ENCODE assay signal across 20 cellular contexts in genomic region chr7:22597845-22598244, GRCh38.
A peak's percentile ranks its signal among the peaks of the same experiment; 100 is the strongest.
DNase-seq lines count a peak whose midpoint lies in the region; ATAC-seq, FAIRE-seq and TF ChIP-seq lines count a peak whose summit lies in the region.
"Had no signal": no experiment of that assay in that cellular context is flagged by ENCODE, and none has a peak within 500 bp of the region (broad histone marks: within the 10 kb centered on the region; RNA-seq: fewer than 3 reads in every experiment).

No MANE protein-coding gene starts in this region.

- no peaks in the 10 kb centered on the region for H3K4me1 Mint-ChIP-seq in stimulated activated naive CD8-positive, alpha-beta T cell treated with anti-CD3 and anti-CD28 coated beads, Interleukin-15, amount 100 ng/mL, for 72 hours
- no peaks in the 10 kb centered on the region for H3K4me1 Mint-ChIP-seq in activated T-helper 17 cell treated with anti-CD3 and anti-CD28 coated beads, Interleukin-2, amount 50 U/mL, for 72 hours
- H3K4me1 Mint-ChIP-seq: CD8-positive, alpha-beta memory T cell; naive thymus-derived CD8-positive, alpha-beta T cell had no signal

- H3K4me3 Mint-ChIP-seq in stimulated activated naive CD8-positive, alpha-beta T cell treated with anti-CD3 and anti-CD28 coated beads, Interleukin-15, amount 100 ng/mL, for 72 hours: no peak overlapping the region
- H3K4me3 Mint-ChIP-seq in activated T-helper 17 cell treated with anti-CD3 and anti-CD28 coated beads, Interleukin-2, amount 50 U/mL, for 72 hours: no peak overlapping the region
- H3K4me3 Mint-ChIP-seq: CD8-positive, alpha-beta memory T cell; naive thymus-derived CD8-positive, alpha-beta T cell; stimulated activated naive CD8-positive, alpha-beta T cell treated with anti-CD3 and anti-CD28 coated beads, Interleukin-15, Interleukin-2, amounts not matched to agents 100 ng/mL and 50 ng/mL, for 24 hours had no signal

- no peak overlapping the region for H3K27ac ChIP-seq in small intestine (ENCODE audit: low read depth in 1 of 2, low read length in 1 of 2)
- H3K27ac ChIP-seq: cardiac muscle cell, SK-N-MC had no signal

- no peaks in the 10 kb centered on the region for H3K9me3 ChIP-seq in small intestine (ENCODE audit: control insufficient read depth, low read depth)

- no peak overlapping the region for H3K27ac Mint-ChIP-seq in stimulated activated naive CD8-positive, alpha-beta T cell treated with anti-CD3 and anti-CD28 coated beads, Interleukin-15, amount 100 ng/mL, for 72 hours
- H3K27ac Mint-ChIP-seq in activated T-helper 17 cell treated with anti-CD3 and anti-CD28 coated beads, Interleukin-2, amount 50 U/mL, for 72 hours: no peak overlapping the region
- H3K27ac Mint-ChIP-seq: CD8-positive, alpha-beta memory T cell; naive thymus-derived CD8-positive, alpha-beta T cell; stimulated activated naive CD8-positive, alpha-beta T cell treated with anti-CD3 and anti-CD28 coated beads, Interleukin-15, Interleukin-2, amounts not matched to agents 100 ng/mL and 50 ng/mL, for 24 hours had no signal

- no peaks in the 10 kb centered on the region for H3K9me3 Mint-ChIP-seq in stimulated activated naive CD8-positive, alpha-beta T cell treated with anti-CD3 and anti-CD28 coated beads, Interleukin-15, amount 100 ng/mL, for 72 hours
- no peaks in the 10 kb centered on the region for H3K9me3 Mint-ChIP-seq in activated T-helper 17 cell treated with anti-CD3 and anti-CD28 coated beads, Interleukin-2, amount 50 U/mL, for 72 hours
- H3K9me3 Mint-ChIP-seq: CD8-positive, alpha-beta memory T cell; naive thymus-derived CD8-positive, alpha-beta T cell; stimulated activated naive CD8-positive, alpha-beta T cell treated with anti-CD3 and anti-CD28 coated beads, Interleukin-15, Interleukin-2, amounts not matched to agents 100 ng/mL and 50 ng/mL, for 24 hours had no signal

- DNase-seq in A172 (ENCODE audit: low spot score) (peak; percentile 81), HFF-Myc (ENCODE audit: extremely low read depth, low read depth) (peak; percentile 20), amniotic epithelial cell (ENCODE audit: low read depth) (peak; percentile 85), fibroblast of pulmonary artery (ENCODE audit: low read depth) (peak; percentile 94), small intestine (no peak), NCI-H524 (lab: John Stamatoyannopoulos, UW) (no peak)
- DNase-seq in stimulated activated naive CD8-positive, alpha-beta T cell treated with anti-CD3 and anti-CD28 coated beads, Interleukin-15, amount 100 ng/mL, for 72 hours: no peak
- DNase-seq: activated naive CD4-positive, alpha-beta T cell; CD8-positive, alpha-beta memory T cell; DMS79 treated with DMSO at 0.1 percent for 48 hours; effector memory CD4-positive, alpha-beta T cell; MM.1S; naive thymus-derived CD8-positive, alpha-beta T cell; NCI-H1694 treated with DMSO at 0.1 percent for 48 hours; NCI-H446 had no signal

- H3K27me3 ChIP-seq in small intestine (ENCODE audit: control insufficient read depth in 2 of 2, insufficient read depth in 2 of 2, low read length in 2 of 2): no peaks in the 10 kb centered on the region
- H3K27me3 ChIP-seq: cardiac muscle cell had no signal

- H3K36me3 ChIP-seq in small intestine (ENCODE audit: control insufficient read depth in 2 of 2, insufficient read depth in 2 of 2, low read length in 2 of 2): no peaks in the 10 kb centered on the region
- H3K36me3 ChIP-seq: cardiac muscle cell had no signal

- H3K4me1 ChIP-seq in small intestine (ENCODE audit: control insufficient read depth in 2 of 2, insufficient read depth in 1 of 2, low read depth in 1 of 2, low read length in 1 of 2): no peaks in the 10 kb centered on the region

- no peak overlapping the region for H3K4me3 ChIP-seq in HFF-Myc (replicated peaks; ENCODE audit: low read depth, low read length)
- no peak overlapping the region for H3K4me3 ChIP-seq in fibroblast of pulmonary artery (replicated peaks; ENCODE audit: low read depth, low read length)
- no peak overlapping the region for H3K4me3 ChIP-seq in small intestine (ENCODE audit: low read depth in 1 of 2, low read length in 2 of 2)
- H3K4me3 ChIP-seq: cardiac muscle cell, SK-N-MC had no signal

- ATAC-seq in stimulated activated naive CD8-positive, alpha-beta T cell treated with anti-CD3 and anti-CD28 coated beads, Interleukin-15, amount 100 ng/mL, for 72 hours: no peak
- no peak for ATAC-seq in activated T-helper 17 cell treated with anti-CD3 and anti-CD28 coated beads, Interleukin-2, amount 50 U/mL, for 72 hours (replicated peaks)
- ATAC-seq: naive thymus-derived CD8-positive, alpha-beta T cell had no signal

- no peak for FAIRE-seq in small intestine (lab: Jason Lieb, UNC)
- FAIRE-seq: A204.1 had no signal

- WGBS in small intestine, 3 donors: 72 to 86% (median 76%) methylated on average over 3 of the region's 3 CpGs

- H3K27me3 Mint-ChIP-seq in stimulated activated naive CD8-positive, alpha-beta T cell treated with anti-CD3 and anti-CD28 coated beads, Interleukin-15, amount 100 ng/mL, for 72 hours: peaks cover 73% of the 10 kb centered on the region
- H3K27me3 Mint-ChIP-seq in activated T-helper 17 cell treated with anti-CD3 and anti-CD28 coated beads, Interleukin-2, amount 50 U/mL, for 72 hours: peaks cover 20% of the 10 kb centered on the region

- H3K36me3 Mint-ChIP-seq in activated T-helper 17 cell treated with anti-CD3 and anti-CD28 coated beads, Interleukin-2, amount 50 U/mL, for 72 hours (ENCODE audit: low read depth): no peaks in the 10 kb centered on the region
- H3K36me3 Mint-ChIP-seq: CD8-positive, alpha-beta memory T cell; naive thymus-derived CD8-positive, alpha-beta T cell had no signal

- TF ChIP-seq CTCF in HFF-Myc (IDR thresholded peaks at IDR 0.05; ENCODE audit: low read depth, low read length, missing control alignments) (no peak), fibroblast of pulmonary artery (IDR thresholded peaks at IDR 0.05; ENCODE audit: low read length, missing control alignments) (no peak)

Comparison
In these comparisons a context has a peak if more than half of its experiments do, and no peak if none do; other contexts are left out.
1. DNase-seq: peak in A172 (single experiment), HFF-Myc (single experiment), amniotic epithelial cell (single experiment) and fibroblast of pulmonary artery (single experiment); none in small intestine (single experiment), stimulated activated naive CD8-positive, alpha-beta T cell treated with anti-CD3 and anti-CD28 coated beads, Interleukin-15, amount 100 ng/mL, for 72 hours (0 of 2) and NCI-H524 (0 of 2).